ENCODE assay signal across 8 cellular contexts in genomic region chr12:57127710-57128518, GRCh38. TPM values are rescaled to one million over a fixed set of nuclear protein-coding genes. Genes with fewer than 3 reads are reported as not detected.
DNase-seq lines count a peak whose midpoint lies in the region; ATAC-seq and TF ChIP-seq lines count a peak whose summit lies in the region.

Gene LRP1, plus strand, starts transcription at chr12:57128483. Its CDS starts 482 bp downstream, at chr12:57128965.

- no peak for ATAC-seq in HG02759 (IDR thresholded peaks at IDR 0.05; ENCODE audit: unreplicated experiment)

- no peaks in the 10 kb centered on the region for H3K36me3 Mint-ChIP-seq in activated naive CD8-positive, alpha-beta T cell treated with anti-CD3 and anti-CD28 coated beads for 36 hours

- no peak for TF ChIP-seq CTCF in subcutaneous adipose tissue (IDR thresholded peaks at IDR 0.05; ENCODE audit: low read depth)

- H3K27ac ChIP-seq in SK-N-MC, result peak within 1 kb of the TSS; percentile 59; the same call in 1 of the 2 replicates

- H3K36me3 ChIP-seq in SK-N-MC (ENCODE audit: insufficient read depth, low read length), result no peaks in the 10 kb centered on the region

- H3K4me1 Mint-ChIP-seq in activated naive CD8-positive, alpha-beta T cell treated with anti-CD3 and anti-CD28 coated beads for 36 hours, result peaks cover 19% of the 10 kb centered on the region

- peak within 1 kb of the TSS; percentile 96 for H3K4me3 ChIP-seq in SK-N-MC

- H3K9me3 Mint-ChIP-seq in activated naive CD8-positive, alpha-beta T cell treated with anti-CD3 and anti-CD28 coated beads for 36 hours, result peaks cover 3% of the 10 kb centered on the region

- in situ Hi-C loops in KBM-7 (cut with MboI; ENCODE audit: low pct_unique_long_range_greater_than_20kb, low sequenced_read_pairs), result no loop called here

- H3K4me3 Mint-ChIP-seq in activated naive CD8-positive, alpha-beta T cell treated with anti-CD3 and anti-CD28 coated beads for 36 hours, result peak within 1 kb of the TSS; percentile 81

- no peak within 1 kb of the TSS for H3K27ac Mint-ChIP-seq in activated naive CD8-positive, alpha-beta T cell treated with anti-CD3 and anti-CD28 coated beads for 36 hours

- peaks cover 4% of the 10 kb centered on the region for H3K27me3 Mint-ChIP-seq in activated naive CD8-positive, alpha-beta T cell treated with anti-CD3 and anti-CD28 coated beads for 36 hours

- no peaks in the 10 kb centered on the region for H3K9me3 ChIP-seq in SK-N-MC (ENCODE audit: low read depth, low read length)

- DNase-seq in DMS53 treated with DMSO at 0.1 percent for 48 hours (lab: John Stamatoyannopoulos, UW; ENCODE audit: unreplicated experiment), result peak; percentile 69
- DNase-seq in KBM-7, result peak; percentile 61
- DNase-seq in SK-N-MC (ENCODE audit: low read depth, low spot score), result no peak
- peak; percentile 69 for DNase-seq in activated naive CD8-positive, alpha-beta T cell treated with anti-CD3 and anti-CD28 coated beads for 36 hours
- DNase-seq in glomerular visceral epithelial cell (ENCODE audit: extremely low spot score), result peak; percentile 82
- DNase-seq in nucleus accumbens (lab: John Stamatoyannopoulos, UW), result peak in 53 of 56 donors; percentile 45 to 89 (median 79)

- H3K9ac ChIP-seq in SK-N-MC (ENCODE audit: insufficient read length), result peak within 1 kb of the TSS; percentile 84

RNA-seq across cellular contexts. Expression of gene LRP1, which starts in this region (rescaled TPM):
- 1 to 10 TPM; 1.3 to 2.0 TPM for total RNA-seq in activated naive CD8-positive, alpha-beta T cell treated with anti-CD3 and anti-CD28 coated beads for 36 hours
- total RNA-seq in subcutaneous adipose tissue, result 100 to 1,000 TPM; 301 to 814 (median 762) TPM

Comparison
In these comparisons a context has a peak if more than half of its experiments do, and no peak if none do; other contexts are left out.
1. RNA of gene LRP1 (total RNA-seq): 301 to 814 TPM in subcutaneous adipose tissue; 1.3 to 2.0 TPM in activated naive CD8-positive, alpha-beta T cell treated with anti-CD3 and anti-CD28 coated beads for 36 hours; every median in the first group is over 100 times any median in the second.